Comparison of ENCODE assay signal across 1 cellular context in genomic region chr17:30116661-30117547, GRCh38.
A peak's percentile ranks its signal among the peaks of the same experiment; 100 is the strongest.
TF ChIP-seq lines count a peak whose summit lies in the region.

Gene NSRP1, plus strand, starts transcription at chr17:30116816. Its CDS starts 28 bp downstream, at chr17:30116844.

TF ChIP-seq in HEK293, 187 proteins besides CTCF, POLR2A, EP300 and RAD21 (continued from another document and continues in another):
- no peak for TF ChIP-seq ZNF394 (tag by site-specific recombination; IDR thresholded peaks at IDR 0.05; ENCODE audit: borderline replicate concordance)
- TF ChIP-seq ZNF600 (tag by site-specific recombination; IDR thresholded peaks at IDR 0.05), result peak; percentile 39
- TF ChIP-seq ZNF214 (tag by site-specific recombination; IDR thresholded peaks at IDR 0.05; ENCODE audit: borderline replicate concordance), result no peak
- no peak for TF ChIP-seq ZSCAN30 (tag by site-specific recombination; IDR thresholded peaks at IDR 0.05)
- no peak for TF ChIP-seq ZNF449 (tag by site-specific recombination; IDR thresholded peaks at IDR 0.05)
- TF ChIP-seq HOXA7 (CRISPR knock-in tag; IDR thresholded peaks at IDR 0.05; ENCODE audit: borderline replicate concordance), result no peak
- peak; percentile 50 for TF ChIP-seq ZBTB8A (tag by site-specific recombination; IDR thresholded peaks at IDR 0.05)
- TF ChIP-seq SP2 (tag by site-specific recombination; IDR thresholded peaks at IDR 0.05), result peak; percentile 23; the same call in 1 of the 2 replicates
- no peak for TF ChIP-seq ZNF184 (tag by site-specific recombination; IDR thresholded peaks at IDR 0.05)
- no peak for TF ChIP-seq ZNF624 (tag by site-specific recombination; IDR thresholded peaks at IDR 0.05)
- TF ChIP-seq INSM2 (tag by site-specific recombination; IDR thresholded peaks at IDR 0.05), result peak; percentile 44; the same call in 1 of the 2 replicates
- TF ChIP-seq ZNF140 (tag by site-specific recombination; IDR thresholded peaks at IDR 0.05), result no peak
- TF ChIP-seq ZNF585B (tag by site-specific recombination; IDR thresholded peaks at IDR 0.05), result no peak
- TF ChIP-seq ZNF174 (tag by site-specific recombination; IDR thresholded peaks at IDR 0.05), result no peak
- TF ChIP-seq ZNF121 (tag by site-specific recombination; IDR thresholded peaks at IDR 0.05), result no peak
- TF ChIP-seq ZNF426 (tag by site-specific recombination; IDR thresholded peaks at IDR 0.05), result no peak
- peak; percentile 60 for TF ChIP-seq ZNF24 (tag by site-specific recombination; IDR thresholded peaks at IDR 0.05)
- TF ChIP-seq ZNF626 (tag by site-specific recombination; IDR thresholded peaks at IDR 0.05), result no peak
- TF ChIP-seq AEBP2 (tag by site-specific recombination; IDR thresholded peaks at IDR 0.05; ENCODE audit: borderline replicate concordance), result no peak
- TF ChIP-seq ZNF521 (tag by site-specific recombination; IDR thresholded peaks at IDR 0.05), result no peak
- TF ChIP-seq FEZF1 (tag by site-specific recombination; IDR thresholded peaks at IDR 0.05), result no peak
- no peak for TF ChIP-seq ZNF157 (tag by site-specific recombination; IDR thresholded peaks at IDR 0.05)
- peak; percentile 25; the same call in 1 of the 2 replicates for TF ChIP-seq ZSCAN23 (tag by site-specific recombination; IDR thresholded peaks at IDR 0.05)
- TF ChIP-seq ZBTB44 (tag by site-specific recombination; IDR thresholded peaks at IDR 0.05), result no peak
- TF ChIP-seq ZNF148 (tag by site-specific recombination; IDR thresholded peaks at IDR 0.05; ENCODE audit: borderline replicate concordance), result 0 out of 2 replicates have a peak, but pooled peaks have one; percentile 16
- no peak for TF ChIP-seq ZBTB10 (tag by site-specific recombination; IDR thresholded peaks at IDR 0.05)
- no peak for TF ChIP-seq ZNF548 (tag by site-specific recombination; IDR thresholded peaks at IDR 0.05)
- TF ChIP-seq ZNF155 (tag by site-specific recombination; IDR thresholded peaks at IDR 0.05), result no peak
- TF ChIP-seq ZNF350 (tag by site-specific recombination; IDR thresholded peaks at IDR 0.05), result no peak
- 0 out of 2 replicates have a peak, but pooled peaks have one; percentile 63 for TF ChIP-seq REPIN1 (tag by site-specific recombination; IDR thresholded peaks at IDR 0.05; ENCODE audit: low read depth)
- no peak for TF ChIP-seq ZNF133 (tag by site-specific recombination; IDR thresholded peaks at IDR 0.05)
- TF ChIP-seq ZNF391 (tag by site-specific recombination; IDR thresholded peaks at IDR 0.05; ENCODE audit: borderline replicate concordance, low read depth), result peak; percentile 68; the same call in 1 of the 2 replicates
- TF ChIP-seq HIC1 (tag by site-specific recombination; IDR thresholded peaks at IDR 0.05), result no peak
- TF ChIP-seq MZF1 (tag by site-specific recombination; IDR thresholded peaks at IDR 0.05; ENCODE audit: borderline replicate concordance), result no peak
- no peak for TF ChIP-seq ZNF529 (tag by site-specific recombination; IDR thresholded peaks at IDR 0.05; ENCODE audit: insufficient replicate concordance)
- no peak for TF ChIP-seq RBAK (tag by site-specific recombination; IDR thresholded peaks at IDR 0.05)
- TF ChIP-seq ZNF792 (tag by site-specific recombination; IDR thresholded peaks at IDR 0.05), result no peak; the same call in 1 of the 2 replicates
- no peak for TF ChIP-seq ZNF138 (tag by site-specific recombination; IDR thresholded peaks at IDR 0.05; ENCODE audit: borderline replicate concordance)
- no peak for TF ChIP-seq ZNF571 (tag by site-specific recombination; IDR thresholded peaks at IDR 0.05)
- TF ChIP-seq ZNF398 (tag by site-specific recombination; IDR thresholded peaks at IDR 0.05), result no peak
- no peak for TF ChIP-seq SALL2 (tag by site-specific recombination; IDR thresholded peaks at IDR 0.05; ENCODE audit: borderline replicate concordance)
- TF ChIP-seq TCF7L2 (IDR thresholded peaks at IDR 0.05; ENCODE audit: borderline replicate concordance, low read depth, low read length), result no peak
- peak; percentile 83 for TF ChIP-seq SP7 (tag by site-specific recombination; IDR thresholded peaks at IDR 0.05)
- no peak for TF ChIP-seq EGR2 (tag by site-specific recombination; IDR thresholded peaks at IDR 0.05; ENCODE audit: low read depth)
- TF ChIP-seq ELK4 (IDR thresholded peaks at IDR 0.05; ENCODE audit: borderline replicate concordance, low read depth, low read length), result no peak
- no peak; the same call in 1 of the 2 replicates for TF ChIP-seq ZFP69B (tag by site-specific recombination; IDR thresholded peaks at IDR 0.05)
- no peak for TF ChIP-seq ZNF202 (tag by site-specific recombination; IDR thresholded peaks at IDR 0.05; ENCODE audit: borderline replicate concordance)
- TF ChIP-seq KLF10 (tag by site-specific recombination; IDR thresholded peaks at IDR 0.05), result 0 out of 2 replicates have a peak, but pooled peaks have one; percentile 25
- no peak for TF ChIP-seq SCRT1 (tag by site-specific recombination; IDR thresholded peaks at IDR 0.05; ENCODE audit: borderline replicate concordance)
- peak; percentile 56 for TF ChIP-seq KLF16 (tag by site-specific recombination; IDR thresholded peaks at IDR 0.05)
- TF ChIP-seq WT1 (tag by site-specific recombination; IDR thresholded peaks at IDR 0.05), result peak; percentile 16; the same call in 1 of the 2 replicates
- no peak for TF ChIP-seq BCL11A (tag by site-specific recombination; IDR thresholded peaks at IDR 0.05; ENCODE audit: low read depth)
- TF ChIP-seq ZNF2 (tag by site-specific recombination; IDR thresholded peaks at IDR 0.05), result peak; percentile 89; the same call in 1 of the 2 replicates
